25 cellular contexts compared by ENCODE assay signal in genomic region chr3:41073190-41073589, GRCh38.
DNase-seq lines count a peak whose midpoint lies in the region; ATAC-seq, FAIRE-seq and TF ChIP-seq lines count a peak whose summit lies in the region.
"Had no signal": no experiment of that assay in that cellular context is flagged by ENCODE, and none has a peak within 500 bp of the region (broad histone marks: within the 10 kb centered on the region; RNA-seq: fewer than 3 reads in every experiment).

No MANE protein-coding gene starts in this region.

- TF ChIP-seq POLR2A in suprapubic skin (IDR thresholded peaks at IDR 0.05) = no peak

- no peaks in the 10 kb centered on the region for H3K9me3 ChIP-seq in suprapubic skin

- H3K36me3 ChIP-seq in bronchial epithelial cell (ENCODE audit: control insufficient read depth, insufficient read depth, low read length) = no peaks in the 10 kb centered on the region
- no peaks in the 10 kb centered on the region for H3K36me3 ChIP-seq in suprapubic skin

- H3K27me3 ChIP-seq in bronchial epithelial cell (ENCODE audit: control insufficient read depth, insufficient read depth, low read length) (no peaks in the 10 kb centered on the region), dorsolateral prefrontal cortex (no peaks in the 10 kb centered on the region), suprapubic skin (no peaks in the 10 kb centered on the region)

- WGBS in suprapubic skin = 64% methylated on average over 5 of the region's 5 CpGs

- no peaks in the 10 kb centered on the region for H3K4me1 ChIP-seq in suprapubic skin

- CTCF ChIA-PET in RWPE1 (lab: Yijun Ruan, JAX) = no interaction called here

- no peak for TF ChIP-seq EP300 in suprapubic skin (IDR thresholded peaks at IDR 0.05)

- POLR2A ChIA-PET in RWPE1 (lab: Yijun Ruan, JAX; ENCODE audit: low non-redundant PET) = no interaction called here

- intact Hi-C loops in dorsolateral prefrontal cortex (cut with DNase I) = no loop called here

- H3K4me3 ChIP-seq in bronchial epithelial cell (ENCODE audit: low read depth, low read length) = no peak overlapping the region
- no peak overlapping the region for H3K4me3 ChIP-seq in fibroblast of the aortic adventitia (ENCODE audit: low read depth, low read length)
- H3K4me3 ChIP-seq in dorsolateral prefrontal cortex = no peak overlapping the region
- no peak overlapping the region for H3K4me3 ChIP-seq in suprapubic skin
- H3K4me3 ChIP-seq: GM23248, SK-N-MC had no signal

- no peak for ATAC-seq in GM21515 (IDR thresholded peaks at IDR 0.05; ENCODE audit: unreplicated experiment)
- ATAC-seq in HG02970 (IDR thresholded peaks at IDR 0.05; ENCODE audit: low FRiP score, unreplicated experiment) = no peak

- no peak for TF ChIP-seq CTCF in RWPE1 (conservative IDR thresholded peaks at IDR 0.05; ENCODE audit: low read depth)
- no peak for TF ChIP-seq CTCF in bronchial epithelial cell (IDR thresholded peaks at IDR 0.05; ENCODE audit: insufficient read depth, low read length, severe bottlenecking)
- no peak for TF ChIP-seq CTCF in fibroblast of the aortic adventitia (IDR thresholded peaks at IDR 0.05; ENCODE audit: insufficient read depth, low read length)
- no peak for TF ChIP-seq CTCF in dorsolateral prefrontal cortex (IDR thresholded peaks at IDR 0.05 in 54 of 56, conservative IDR thresholded peaks at IDR 0.05 in 2 of 56; ENCODE audit: low read depth in 1 of 56, partially characterized antibody in 56 of 56)
- no peak for TF ChIP-seq CTCF in suprapubic skin (IDR thresholded peaks at IDR 0.05)

- H3K27ac ChIP-seq in RWPE1 = no peak overlapping the region
- no peak overlapping the region for H3K27ac ChIP-seq in dorsolateral prefrontal cortex
- H3K27ac ChIP-seq in suprapubic skin = no peak overlapping the region
- H3K27ac ChIP-seq: GM23248, HL-60, KMS-11, SK-N-MC had no signal

- DNase-seq in RWPE1 (ENCODE audit: low spot score) (peak; percentile 9), bronchial epithelial cell (ENCODE audit: low read depth) (peak; percentile 13), fibroblast of the aortic adventitia (ENCODE audit: low read depth) (peak; percentile 0), dorsolateral prefrontal cortex (no peak), suprapubic skin (ENCODE audit: low spot score in 2 of 2) (no peak)
- DNase-seq: CD4-positive, CD25-positive, alpha-beta regulatory T cell; COR-L47; DMS79 treated with DMSO at 0.1 percent for 48 hours; GM23248; H9; HFFc6; NCI-H1105; NCI-H146; NCI-H2029; NCI-H226; NCI-H510A treated with DMSO at 0.1 percent for 48 hours; NCI-H748 treated with DMSO at 0.1 percent for 48 hours; NK-92 treated with Interleukin-12 subunit alpha and Interleukin-12 subunit beta, amount 100 ng/mL, for 24 hours; SHP77 had no signal

- FAIRE-seq in bronchial epithelial cell (lab: Jason Lieb, UNC) = no peak
- FAIRE-seq: RCC 7860 had no signal

Comparison
In these comparisons a context has a peak if more than half of its experiments do, and no peak if none do; other contexts are left out.
1. DNase-seq: peak in RWPE1 (single experiment), bronchial epithelial cell (single experiment) and fibroblast of the aortic adventitia (single experiment); none in dorsolateral prefrontal cortex (0 of 10) and suprapubic skin (0 of 2).